8 cellular contexts compared by ENCODE assay signal in genomic region chr2:125516496-125517109, GRCh38.
DNase-seq lines count a peak whose midpoint lies in the region; ATAC-seq, FAIRE-seq and TF ChIP-seq lines count a peak whose summit lies in the region.

No MANE protein-coding gene starts in this region.

- H3K9me3 Mint-ChIP-seq in T-cell, result peaks cover 9 to 15% (median 13%) of the 10 kb centered on the region in 3 donors

- H3K18ac ChIP-seq in trophoblast cell (ENCODE audit: low read length), result no peak overlapping the region

- peaks cover 0 to 46% (median 8%) of the 10 kb centered on the region in 11 donors for H3K9me3 ChIP-seq in heart right ventricle
- no peaks in the 10 kb centered on the region for H3K9me3 ChIP-seq in right cardiac atrium (ENCODE audit: control insufficient read depth, low read length)
- H3K9me3 ChIP-seq in Karpas-422 (ENCODE audit: low read length), result no peaks in the 10 kb centered on the region
- no peaks in the 10 kb centered on the region for H3K9me3 ChIP-seq in body of pancreas
- no peaks in the 10 kb centered on the region for H3K9me3 ChIP-seq in trophoblast cell (ENCODE audit: insufficient read depth, low read depth, low read length)

- H3K27me3 Mint-ChIP-seq in T-cell, result no peaks in the 10 kb centered on the region

- H3K4me3 ChIP-seq in heart right ventricle (no peak overlapping the region), right cardiac atrium (ENCODE audit: low read length) (no peak overlapping the region), Karpas-422 (ENCODE audit: low read length) (no peak overlapping the region), body of pancreas (no peak overlapping the region), trophoblast cell (ENCODE audit: low read depth, low read length) (no peak overlapping the region)

- no peak overlapping the region for H2BK5ac ChIP-seq in trophoblast cell (ENCODE audit: low read depth, low read length, poor library complexity)

- no peak overlapping the region for H2BK120ac ChIP-seq in trophoblast cell (ENCODE audit: insufficient read depth, low read length, poor library complexity)

- no peaks in the 10 kb centered on the region for H4K20me1 ChIP-seq in Karpas-422 (ENCODE audit: insufficient read depth, low read depth, low read length)

- H3K9ac ChIP-seq in Karpas-422 (ENCODE audit: low read length) (no peak overlapping the region), trophoblast cell (ENCODE audit: low read length) (no peak overlapping the region)

- H3K9me2 ChIP-seq in Karpas-422 (replicated peaks; ENCODE audit: insufficient read depth, low read length), result no peaks in the 10 kb centered on the region

- ATAC-seq in heart right ventricle (no peak), right cardiac atrium (no peak), body of pancreas (no peak), T-cell (replicated peaks in 1 of 4) (no peak)

- H3K27me3 ChIP-seq in heart right ventricle, result no peaks in the 10 kb centered on the region
- no peaks in the 10 kb centered on the region for H3K27me3 ChIP-seq in right cardiac atrium (ENCODE audit: control insufficient read depth, insufficient read depth)
- no peaks in the 10 kb centered on the region for H3K27me3 ChIP-seq in Karpas-422 (ENCODE audit: low read length)
- no peaks in the 10 kb centered on the region for H3K27me3 ChIP-seq in body of pancreas
- H3K27me3 ChIP-seq in trophoblast cell (ENCODE audit: insufficient read depth, low read length), result no peaks in the 10 kb centered on the region

- H2AK5ac ChIP-seq in trophoblast cell (ENCODE audit: low read length), result no peak overlapping the region

- H2AFZ ChIP-seq in Karpas-422 (ENCODE audit: low read length) (no peak overlapping the region), trophoblast cell (ENCODE audit: insufficient read depth, low read length, poor library complexity) (no peak overlapping the region)

- H3K4ac ChIP-seq in trophoblast cell (ENCODE audit: low read depth, low read length), result no peak overlapping the region

- no peak overlapping the region for H3K23ac ChIP-seq in trophoblast cell (ENCODE audit: low read length)

- no peaks in the 10 kb centered on the region for H3K36me3 ChIP-seq in heart right ventricle
- no peaks in the 10 kb centered on the region for H3K36me3 ChIP-seq in Karpas-422 (ENCODE audit: insufficient read depth, low read length)
- H3K36me3 ChIP-seq in body of pancreas (replicated peaks in 1 of 2; ENCODE audit: insufficient read depth in 1 of 2, low read depth in 2 of 2), result no peaks in the 10 kb centered on the region
- H3K36me3 ChIP-seq in trophoblast cell (ENCODE audit: control insufficient read depth in 1 of 2, insufficient read depth in 2 of 2, low read length in 2 of 2), result no peaks in the 10 kb centered on the region

- no peaks in the 10 kb centered on the region for H3K79me1 ChIP-seq in trophoblast cell (ENCODE audit: low read length)

- no peak overlapping the region for H3K27ac Mint-ChIP-seq in T-cell

- no peak overlapping the region for H3K4me3 Mint-ChIP-seq in T-cell

- H3K4me2 ChIP-seq in Karpas-422 (ENCODE audit: low read depth, low read length, poor library complexity, severe bottlenecking) (no peak overlapping the region), trophoblast cell (ENCODE audit: low read length) (no peak overlapping the region)

- TF ChIP-seq POLR2A in body of pancreas (IDR thresholded peaks at IDR 0.05), result no peak

- H3K4me1 Mint-ChIP-seq in T-cell, result no peaks in the 10 kb centered on the region

- peak in 6 of 9 donors; percentile 15 to 36 (median 32) for TF ChIP-seq CTCF in heart right ventricle (IDR thresholded peaks at IDR 0.05)
- peak; percentile 13 to 58 (median 43) for TF ChIP-seq CTCF in body of pancreas (IDR thresholded peaks at IDR 0.05)

- no peaks in the 10 kb centered on the region for H3K79me2 ChIP-seq in Karpas-422 (ENCODE audit: low read length)
- H3K79me2 ChIP-seq in trophoblast cell (ENCODE audit: control insufficient read depth, insufficient read depth, low read length, poor library complexity), result no peaks in the 10 kb centered on the region

- intact Hi-C loops in heart right ventricle (cut with DNase I) (no loop called here), right cardiac atrium (cut with DNase I) (no loop called here), body of pancreas (cut with DNase I) (no loop called here)

- no peak overlapping the region for H2BK12ac ChIP-seq in trophoblast cell (ENCODE audit: low read length)

- H4K12ac ChIP-seq in trophoblast cell (ENCODE audit: low read depth, low read length), result no peak overlapping the region

- POLR2A ChIA-PET in T-cell (lab: Charles Lee), result no interaction called here

- H3K27ac ChIP-seq in heart right ventricle (no peak overlapping the region), right cardiac atrium (ENCODE audit: low read length) (no peak overlapping the region), Karpas-422 (ENCODE audit: low read length) (no peak overlapping the region), body of pancreas (no peak overlapping the region), trophoblast cell (ENCODE audit: low read depth, low read length) (no peak overlapping the region)

- no peaks in the 10 kb centered on the region for H3K36me3 Mint-ChIP-seq in T-cell

- no peak for FAIRE-seq in frontal cortex (lab: Jason Lieb, UNC)

- DNase-seq in heart right ventricle (no peak), right cardiac atrium (no peak), Karpas-422 (peak; percentile 81), body of pancreas (peak in 1 of 4 donors; percentile 10), trophoblast cell (peak; percentile 14 to 65), frontal cortex (ENCODE audit: low spot score in 2 of 2) (no peak), ureter (ENCODE audit: low spot score) (no peak), T-cell (no peak)

- H4K8ac ChIP-seq in trophoblast cell (ENCODE audit: low read depth, low read length), result no peak overlapping the region

- WGBS in heart right ventricle, 2 donors, result 51 to 54% methylated on average over 3 of the region's 3 CpGs
- 49% methylated on average over 3 of the region's 3 CpGs for WGBS in right cardiac atrium
- WGBS in body of pancreas, 2 donors, result 30 to 69% methylated on average over 3 of the region's 3 CpGs
- WGBS in trophoblast cell (ENCODE audit: extremely low coverage, insufficient coverage, insufficient read length), result no CpG with 5 or more reads among the region's 3 CpGs

- H4K91ac ChIP-seq in trophoblast cell (ENCODE audit: low read depth, low read length), result no peak overlapping the region

- H3K14ac ChIP-seq in trophoblast cell (ENCODE audit: low read length), result no peak overlapping the region

- H3K4me1 ChIP-seq in heart right ventricle (no peaks in the 10 kb centered on the region), right cardiac atrium (ENCODE audit: control insufficient read depth, insufficient read depth, low read length) (no peaks in the 10 kb centered on the region), Karpas-422 (ENCODE audit: low read length) (no peaks in the 10 kb centered on the region), body of pancreas (no peaks in the 10 kb centered on the region), trophoblast cell (ENCODE audit: control insufficient read depth in 1 of 2, insufficient read depth in 2 of 2, low read length in 2 of 2) (no peaks in the 10 kb centered on the region)

- CTCF ChIA-PET in T-cell (lab: Charles Lee), result no interaction called here

Comparison
In these comparisons a context has a peak if more than half of its experiments do, and no peak if none do; other contexts are left out.
1. DNase-seq: peak in Karpas-422 (single experiment) and trophoblast cell (2 of 2); none in heart right ventricle (0 of 2), right cardiac atrium (0 of 3), frontal cortex (0 of 2), ureter (single experiment) and T-cell (0 of 34).